ENCODE assay signal across 31 cellular contexts in genomic region chr4:79134767-79135166, GRCh38.
"Had no signal": no experiment of that assay in that cellular context is flagged by ENCODE, and none has a peak within 500 bp of the region (broad histone marks: within the 10 kb centered on the region; RNA-seq: fewer than 3 reads in every experiment).

No MANE protein-coding gene starts in this region.

- DNase-seq: activated CD4-positive, alpha-beta memory T cell treated with anti-CD3 and anti-CD28 coated beads, Interleukin-2, amount 10 ng/mL, durations not matched to agents 7 days and 5 days; activated CD4-positive, alpha-beta T cell treated with anti-CD3 and anti-CD28 coated beads for 1 hour; activated CD4-positive, alpha-beta T cell treated with anti-CD3 and anti-CD28 coated beads for 36 hours; activated CD4-positive, alpha-beta T cell treated with anti-CD3 and anti-CD28 coated beads for 48 hours; activated CD4-positive, alpha-beta T cell treated with anti-CD3 and anti-CD28 coated beads, Interleukin-2, amount 10 ng/mL, durations not matched to agents 7 days and 5 days; activated CD4-positive, alpha-beta T cell treated with anti-CD3 and anti-CD28 coated beads, Interleukin-2, amount 50 U/mL, for 48 hours; activated CD4-positive, CD25-positive, alpha-beta regulatory T cell; activated CD8-positive, alpha-beta memory T cell treated with anti-CD3 and anti-CD28 coated beads for 24 hours; activated CD8-positive, alpha-beta memory T cell treated with anti-CD3 and anti-CD28 coated beads, Interleukin-2, amount 10 ng/mL, durations not matched to agents 7 days and 5 days; activated CD8-positive, alpha-beta memory T cell treated with anti-CD3 and anti-CD28 coated beads, Interleukin-2, amount 50 U/mL, for 48 hours; activated CD8-positive, alpha-beta T cell treated with anti-CD3 and anti-CD28 coated beads, Interleukin-2, amount 10 ng/mL, durations not matched to agents 7 days and 5 days; activated effector memory CD4-positive, alpha-beta T cell treated with Interleukin-2 at 50 U/mL for 16 hours; activated gamma-delta T cell; activated naive CD4-positive, alpha-beta T cell treated with anti-CD3 and anti-CD28 coated beads, Interleukin-2, amount 10 ng/mL, durations not matched to agents 7 days and 5 days; activated naive CD4-positive, alpha-beta T cell treated with Interleukin-2 at 50 U/mL for 16 hours; activated naive CD8-positive, alpha-beta T cell treated with anti-CD3 and anti-CD28 coated beads, Interleukin-2, amount 10 ng/mL, durations not matched to agents 7 days and 5 days; activated naive CD8-positive, alpha-beta T cell treated with anti-CD3 and anti-CD28 coated beads, Interleukin-2, amount 50 U/mL, for 24 hours; activated T-cell treated with anti-CD3 and anti-CD28 coated beads, Interleukin-2, amount 50 U/mL, for 24 hours; activated T-cell treated with anti-CD3 and anti-CD28 coated beads, Interleukin-2, amount 50 U/mL, for 48 hours; amygdala; anterior cingulate cortex; caudate nucleus; cerebellar nuclear complex; T-helper 1 cell; T-helper 2 cell; T-helper 9 cell had no signal

- ATAC-seq: activated CD4-positive, alpha-beta T cell treated with anti-CD3 and anti-CD28 coated beads for 36 hours; activated CD4-positive, CD25-positive, alpha-beta regulatory T cell treated with anti-CD3 and anti-CD28 coated beads, Interleukin-2, amount 50 U/mL, for 24 hours; activated CD8-positive, alpha-beta memory T cell treated with anti-CD3 and anti-CD28 coated beads, Interleukin-2, amount 10 ng/mL, durations not matched to agents 7 days and 5 days; activated CD8-positive, alpha-beta T cell treated with anti-CD3 and anti-CD28 coated beads, Interleukin-2, amount 10 ng/mL, durations not matched to agents 7 days and 5 days; activated naive CD8-positive, alpha-beta T cell treated with anti-CD3 and anti-CD28 coated beads, Interleukin-2, amount 50 U/mL, for 24 hours had no signal

- H3K36me3 ChIP-seq: ascending aorta, cardiac muscle cell had no signal

- H3K9me3 ChIP-seq: ascending aorta had no signal

- FAIRE-seq: bronchial epithelial cell, TTC549 had no signal

- H3K4me3 ChIP-seq: ascending aorta, cardiac muscle cell had no signal

- H3K4me1 ChIP-seq: ascending aorta had no signal

- H3K27me3 ChIP-seq: ascending aorta, cardiac muscle cell had no signal

- H3K27ac ChIP-seq: ascending aorta, cardiac muscle cell had no signal
